ENCODE assay signal across 8 cellular contexts in the genomic region with DNA sequence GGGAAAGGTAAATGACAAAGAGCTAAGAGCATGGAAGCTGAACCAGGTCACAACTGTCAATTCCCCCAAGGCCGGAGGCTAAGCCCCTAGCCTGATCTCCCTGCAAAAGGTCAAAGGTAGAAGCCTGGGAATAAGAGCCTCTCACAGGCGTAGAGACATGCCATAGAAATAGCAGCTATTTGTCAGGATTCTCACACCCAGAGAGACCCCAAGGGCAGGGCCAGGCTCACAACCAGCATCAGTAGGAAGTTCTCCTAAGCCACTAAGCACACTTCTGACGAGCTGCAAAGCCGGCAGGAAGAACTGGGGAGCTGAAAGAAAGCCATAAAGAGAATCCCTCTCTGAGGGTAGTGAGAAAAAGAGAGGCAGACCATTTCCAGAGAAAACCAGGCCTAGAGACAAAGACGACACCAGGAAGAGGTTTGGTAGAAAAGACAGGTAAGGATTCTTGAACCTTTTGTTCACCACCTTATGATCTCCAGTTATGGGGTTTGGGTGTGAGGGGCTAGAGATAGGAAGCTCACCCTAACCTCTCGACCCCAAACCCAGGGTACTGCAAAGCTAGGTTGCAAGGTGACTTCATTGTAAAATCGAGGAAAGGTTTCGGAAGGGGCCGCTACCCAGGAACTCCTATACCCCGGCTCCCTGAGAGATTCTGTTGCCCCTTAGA. TPM values are rescaled to one million over a fixed set of nuclear protein-coding genes. Genes with fewer than 3 reads are reported as not detected.
DNase-seq lines count a peak whose midpoint lies in the region; ATAC-seq and TF ChIP-seq lines count a peak whose summit lies in the region.

No MANE protein-coding gene starts in this region.

- peak overlapping the region; percentile 74 for H3K27ac Mint-ChIP-seq in T-helper 1 cell treated with Interleukin-12 subunit alpha and Interleukin-12 subunit beta and Interleukin-4 antibody, amounts not matched to agents 30 μg/mL and 1 μg/mL, for 36 hours

- H3K4me3 ChIP-seq in WERI-Rb-1 (ENCODE audit: low read depth, low read length) (peak overlapping the region; percentile 87), right cardiac atrium (ENCODE audit: low read length) (peak overlapping the region; percentile 100), skeletal muscle tissue (ENCODE audit: low read length in 3 of 3) (peak overlapping the region; percentile 73 to 81 (median 80))

- H3K4me1 ChIP-seq in right cardiac atrium (ENCODE audit: control insufficient read depth, insufficient read depth, low read length) = peaks cover 9% of the 10 kb centered on the region
- H3K4me1 ChIP-seq in skeletal muscle tissue (ENCODE audit: control insufficient read depth in 3 of 3, insufficient read depth in 3 of 3, low read length in 3 of 3) = peaks cover 16 to 23% (median 17%) of the 10 kb centered on the region in 3 donors

- H3K9me3 Mint-ChIP-seq in T-helper 1 cell treated with Interleukin-12 subunit alpha and Interleukin-12 subunit beta and Interleukin-4 antibody, amounts not matched to agents 30 μg/mL and 1 μg/mL, for 36 hours = no peaks in the 10 kb centered on the region

- no peaks in the 10 kb centered on the region for H3K27me3 Mint-ChIP-seq in T-helper 1 cell treated with Interleukin-12 subunit alpha and Interleukin-12 subunit beta and Interleukin-4 antibody, amounts not matched to agents 30 μg/mL and 1 μg/mL, for 36 hours (ENCODE audit: low read depth)

- intact Hi-C loops in right cardiac atrium (cut with DNase I) = loop anchor here (2.0 to 10.0 kb wide), 3 partner anchors 63 to 69 kb away; a partner anchor contains a TSS

- H3K9ac ChIP-seq in skeletal muscle tissue (ENCODE audit: low read depth in 1 of 3, low read length in 3 of 3) = peak overlapping the region; percentile 79 to 85 (median 81)

- DNase-seq in T-helper 1 cell (no peak), WERI-Rb-1 (no peak), right cardiac atrium (no peak), NCI-H2227 treated with DMSO at 0.1 percent for 48 hours (lab: John Stamatoyannopoulos, UW) (no peak), inferior parietal cortex (ENCODE audit: extremely low spot score) (no peak)

- H3K9me3 ChIP-seq in WERI-Rb-1 (ENCODE audit: severe bottlenecking) = no peaks in the 10 kb centered on the region
- H3K9me3 ChIP-seq in right cardiac atrium (ENCODE audit: control insufficient read depth, low read length) = no peaks in the 10 kb centered on the region
- no peaks in the 10 kb centered on the region for H3K9me3 ChIP-seq in skeletal muscle tissue (ENCODE audit: control insufficient read depth in 3 of 3, low read length in 3 of 3)

- WGBS in right cardiac atrium = 12% methylated on average over 10 of the region's 10 CpGs

- ATAC-seq in right cardiac atrium = no peak
- ATAC-seq in HG03439 (IDR thresholded peaks at IDR 0.05; ENCODE audit: unreplicated experiment) = no peak

- H3K36me3 ChIP-seq in WERI-Rb-1 = peaks cover 48% of the 10 kb centered on the region
- peaks cover 25 to 29% (median 27%) of the 10 kb centered on the region in 3 donors for H3K36me3 ChIP-seq in skeletal muscle tissue (ENCODE audit: control insufficient read depth in 3 of 3, insufficient read depth in 3 of 3, low read length in 3 of 3)

- H3K36me3 Mint-ChIP-seq in T-helper 1 cell treated with Interleukin-12 subunit alpha and Interleukin-12 subunit beta and Interleukin-4 antibody, amounts not matched to agents 30 μg/mL and 1 μg/mL, for 36 hours (ENCODE audit: low read depth) = peaks cover 27% of the 10 kb centered on the region

- H3K27me3 ChIP-seq in WERI-Rb-1 (ENCODE audit: insufficient read depth, low read depth, severe bottlenecking) (no peaks in the 10 kb centered on the region), right cardiac atrium (ENCODE audit: control insufficient read depth, insufficient read depth) (no peaks in the 10 kb centered on the region), skeletal muscle tissue (ENCODE audit: control insufficient read depth in 3 of 3, insufficient read depth in 3 of 3, low read length in 3 of 3) (no peaks in the 10 kb centered on the region)

- peaks cover 42% of the 10 kb centered on the region for H3K4me1 Mint-ChIP-seq in T-helper 1 cell treated with Interleukin-12 subunit alpha and Interleukin-12 subunit beta and Interleukin-4 antibody, amounts not matched to agents 30 μg/mL and 1 μg/mL, for 36 hours (ENCODE audit: low read depth)

- H3K27ac ChIP-seq in WERI-Rb-1 (peak overlapping the region; percentile 93), right cardiac atrium (ENCODE audit: low read length) (peak overlapping the region; percentile 73), skeletal muscle tissue (ENCODE audit: low read depth, low read length) (peak overlapping the region; percentile 59)

- H3K4me3 Mint-ChIP-seq in T-helper 1 cell treated with Interleukin-12 subunit alpha and Interleukin-12 subunit beta and Interleukin-4 antibody, amounts not matched to agents 30 μg/mL and 1 μg/mL, for 36 hours = peak overlapping the region; percentile 92

- TF ChIP-seq CTCF in WERI-Rb-1 (IDR thresholded peaks at IDR 0.05; ENCODE audit: low read depth, low read length) = no peak

RNA-seq across cellular contexts. Expression of a gene that starts 1.0 kb away (rescaled TPM):
- 10 to 100 TPM; 63.2 to 94.6 (median 72.2) TPM for total RNA-seq in right cardiac atrium
- polyA plus RNA-seq in right cardiac atrium = 28.6 TPM
- total RNA-seq in skeletal muscle tissue = 43.8 TPM

RNA-seq across cellular contexts. Expression of a gene that starts 30.1 kb away (rescaled TPM):
- total RNA-seq in right cardiac atrium (1,000 to 10,000 TPM in 1 of 4 donors, 100 to 1,000 TPM in 3; 592 to 1,178 (median 826) TPM), skeletal muscle tissue (859 TPM)
- polyA plus RNA-seq in right cardiac atrium = 1,131 TPM

RNA-seq across cellular contexts. Expression of a gene that starts 33.5 kb away (rescaled TPM):
- 10 to 100 TPM; 43.5 to 63.2 (median 47.0) TPM for total RNA-seq in right cardiac atrium
- polyA plus RNA-seq in right cardiac atrium = 17.4 TPM
- 30.8 TPM for total RNA-seq in skeletal muscle tissue

RNA-seq across cellular contexts. Expression of a gene that starts 35.9 kb away (rescaled TPM):
- total RNA-seq in right cardiac atrium = 10 to 100 TPM; 48.4 to 74.6 (median 60.2) TPM
- polyA plus RNA-seq in right cardiac atrium = 65.7 TPM
- 451 TPM for total RNA-seq in skeletal muscle tissue

RNA-seq across cellular contexts. Expression of a gene that starts 35.9 kb away (rescaled TPM):
- 10 to 100 TPM; 20.2 to 26.0 (median 24.4) TPM for total RNA-seq in right cardiac atrium
- polyA plus RNA-seq in right cardiac atrium = 19.1 TPM
- 14.1 TPM for total RNA-seq in skeletal muscle tissue
